In the genomic region with DNA sequence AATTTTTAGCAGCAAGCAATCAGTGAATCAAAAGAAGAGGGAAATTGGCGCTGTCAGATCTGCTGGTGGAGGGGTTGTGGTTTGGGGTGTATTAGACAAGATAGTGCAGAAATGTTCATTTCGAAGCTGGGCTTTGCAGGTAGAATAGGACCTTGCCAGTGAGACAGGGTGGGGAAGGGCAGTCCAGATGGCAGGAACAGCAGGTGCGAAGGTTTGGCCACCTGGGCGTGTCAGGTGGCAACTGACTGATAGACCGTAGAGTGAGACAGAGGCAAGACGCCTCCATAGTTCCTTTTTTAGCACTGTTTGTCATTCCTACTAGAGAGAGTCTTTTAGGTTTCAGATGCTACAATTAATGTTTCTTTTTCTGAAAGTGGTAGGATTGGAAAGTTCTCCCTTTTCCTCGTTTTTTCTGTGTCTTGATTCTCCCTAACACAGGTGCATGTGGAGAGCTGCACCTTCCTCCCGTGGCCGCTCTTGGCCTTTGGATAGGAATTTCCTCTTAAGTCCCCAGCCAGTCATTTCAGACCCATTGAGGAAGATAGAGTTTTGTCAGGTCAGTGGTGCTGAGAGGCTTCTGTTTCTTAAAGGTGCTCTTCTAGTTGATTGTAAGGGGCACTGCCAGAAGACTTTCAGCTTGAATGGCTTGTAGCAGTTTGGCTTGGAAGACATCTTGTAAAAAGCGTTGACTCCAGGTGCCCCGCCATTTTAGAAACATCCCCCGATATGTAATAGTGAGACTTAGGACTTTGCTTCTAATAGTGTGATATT, we compare ENCODE assay signal across 24 cellular contexts.
DNase-seq lines count a peak whose midpoint lies in the region; ATAC-seq and TF ChIP-seq lines count a peak whose summit lies in the region.
"Had no signal": no experiment of that assay in that cellular context is flagged by ENCODE, and none has a peak within 500 bp of the region (broad histone marks: within the 10 kb centered on the region; RNA-seq: fewer than 3 reads in every experiment).

No MANE protein-coding gene starts in this region.

- no peaks in the 10 kb centered on the region for H3K9me3 ChIP-seq in SU-DHL-6 (ENCODE audit: insufficient read depth, low read length)
- H3K9me3 ChIP-seq: HAP-1, suprapubic skin had no signal

- TF ChIP-seq CTCF in GM12865 (IDR thresholded peaks at IDR 0.05; ENCODE audit: insufficient read depth, low read depth, low read length, missing control alignments) (no peak), SU-DHL-6 (IDR thresholded peaks at IDR 0.05; ENCODE audit: insufficient read depth, low read length, poor library complexity, severe bottlenecking) (no peak), GM10266 (IDR thresholded peaks at IDR 0.05; ENCODE audit: control insufficient read depth, insufficient read depth, low read depth, missing control alignments) (no peak), nephron progenitor cell (IDR thresholded peaks at IDR 0.05) (no peak)

- H3K27me3 Mint-ChIP-seq in stimulated activated memory B cell treated with anti-CD40 and anti-IgM and Interleukin-4, amounts not matched to agents 10 μg/mL and 1 μg/mL and 100 μg/mL, for 72 hours = no peaks in the 10 kb centered on the region
- peaks cover 14% of the 10 kb centered on the region for H3K27me3 Mint-ChIP-seq in nephron progenitor cell (ENCODE audit: low read depth, poor library complexity)
- H3K27me3 Mint-ChIP-seq: CD4-positive, alpha-beta T cell; dendritic cell treated with granulocyte-macrophage colony-stimulating factor and Interleukin-4, amounts not matched to agents 40 ng/mL and 50 ng/mL, for 4 days; natural killer cell treated with Interleukin-12 subunit alpha and Interleukin-12 subunit beta and Interleukin-15 and Interleukin-18, amount 100 ng/mL, for 72 hours had no signal

- no peaks in the 10 kb centered on the region for H3K9me2 ChIP-seq in SU-DHL-6 (replicated peaks; ENCODE audit: insufficient read depth, low read length)

- H3K27ac ChIP-seq in SU-DHL-6 (ENCODE audit: low read depth, low read length) = peak overlapping the region; percentile 54
- H3K27ac ChIP-seq: suprapubic skin had no signal

- no peaks in the 10 kb centered on the region for H4K20me1 ChIP-seq in SU-DHL-6 (ENCODE audit: low read depth, low read length)

- peak; percentile 13 for DNase-seq in GM12865 (ENCODE audit: low read depth)
- no peak for DNase-seq in GM10266 (ENCODE audit: extremely low spot score)
- DNase-seq in 8988T = no peak
- no peak for DNase-seq in nephron progenitor cell
- DNase-seq: activated CD4-positive, alpha-beta T cell treated with anti-CD3 and anti-CD28 coated beads, Interleukin-2, amount 50 U/mL, for 4 hours; aorta; CD4-positive, alpha-beta T cell; KG1; midbrain; NCI-H146; NCI-H510A treated with DMSO at 0.1 percent for 48 hours; retina; small intestine; stimulated activated CD4-positive, alpha-beta T cell treated with anti-CD3 and anti-CD28 coated beads, Interleukin-2, amount 100 ng/mL, for 24 hours had no signal

- no peaks in the 10 kb centered on the region for H3K36me3 ChIP-seq in SU-DHL-6 (ENCODE audit: low read length)
- H3K36me3 ChIP-seq: HAP-1, suprapubic skin had no signal

- no peaks in the 10 kb centered on the region for H3K79me2 ChIP-seq in SU-DHL-6 (ENCODE audit: insufficient read depth, low read length)

- ATAC-seq in HG02642 (IDR thresholded peaks at IDR 0.05; ENCODE audit: poor library complexity, unreplicated experiment) = peak; percentile 50
- peak; percentile 89 for ATAC-seq in stimulated activated memory B cell treated with anti-CD40 and anti-IgM and Interleukin-4, amounts not matched to agents 10 μg/mL and 1 μg/mL and 100 μg/mL, for 72 hours
- ATAC-seq: activated naive CD4-positive, alpha-beta T cell treated with anti-CD3 and anti-CD28 coated beads, Interleukin-2, amount 50 U/mL, for 72 hours; natural killer cell treated with Interleukin-12 subunit alpha and Interleukin-12 subunit beta and Interleukin-15 and Interleukin-18, amount 100 ng/mL, for 72 hours; WTC11 had no signal

- peak overlapping the region; percentile 14 for H3K4me3 Mint-ChIP-seq in stimulated activated memory B cell treated with anti-CD40 and anti-IgM and Interleukin-4, amounts not matched to agents 10 μg/mL and 1 μg/mL and 100 μg/mL, for 72 hours
- no peak overlapping the region for H3K4me3 Mint-ChIP-seq in nephron progenitor cell
- H3K4me3 Mint-ChIP-seq: CD4-positive, alpha-beta T cell; dendritic cell treated with granulocyte-macrophage colony-stimulating factor and Interleukin-4, amounts not matched to agents 40 ng/mL and 50 ng/mL, for 4 days; natural killer cell treated with Interleukin-12 subunit alpha and Interleukin-12 subunit beta and Interleukin-15 and Interleukin-18, amount 100 ng/mL, for 72 hours; T-helper 1 cell treated with Interleukin-12 subunit alpha and Interleukin-12 subunit beta and Interleukin-4 antibody, amounts not matched to agents 30 μg/mL and 1 μg/mL, for 36 hours; WTC11 had no signal

- peak overlapping the region; percentile 14 for H3K4me2 ChIP-seq in SU-DHL-6 (ENCODE audit: low read depth, low read length, poor library complexity, severe bottlenecking)

- H3K27ac Mint-ChIP-seq in stimulated activated memory B cell treated with anti-CD40 and anti-IgM and Interleukin-4, amounts not matched to agents 10 μg/mL and 1 μg/mL and 100 μg/mL, for 72 hours = peak overlapping the region; percentile 63
- no peak overlapping the region for H3K27ac Mint-ChIP-seq in nephron progenitor cell
- H3K27ac Mint-ChIP-seq: CD4-positive, alpha-beta T cell; dendritic cell treated with granulocyte-macrophage colony-stimulating factor and Interleukin-4, amounts not matched to agents 40 ng/mL and 50 ng/mL, for 4 days; natural killer cell treated with Interleukin-12 subunit alpha and Interleukin-12 subunit beta and Interleukin-15 and Interleukin-18, amount 100 ng/mL, for 72 hours; T-helper 1 cell treated with Interleukin-12 subunit alpha and Interleukin-12 subunit beta and Interleukin-4 antibody, amounts not matched to agents 30 μg/mL and 1 μg/mL, for 36 hours; WTC11 had no signal

- H2AFZ ChIP-seq in SU-DHL-6 (ENCODE audit: low read depth, low read length, severe bottlenecking) = no peak overlapping the region

- H3F3A ChIP-seq in SU-DHL-6 (ENCODE audit: insufficient read depth) = no peaks in the 10 kb centered on the region

- H3K4me3 ChIP-seq in GM12865 (ENCODE audit: low read depth, low read length) (no peak overlapping the region), SU-DHL-6 (ENCODE audit: insufficient read depth, low read length, poor library complexity, severe bottlenecking) (no peak overlapping the region)
- H3K4me3 ChIP-seq: HAP-1, suprapubic skin had no signal

- peaks cover 45% of the 10 kb centered on the region for H3K4me1 Mint-ChIP-seq in stimulated activated memory B cell treated with anti-CD40 and anti-IgM and Interleukin-4, amounts not matched to agents 10 μg/mL and 1 μg/mL and 100 μg/mL, for 72 hours
- peaks cover 8% of the 10 kb centered on the region for H3K4me1 Mint-ChIP-seq in nephron progenitor cell
- H3K4me1 Mint-ChIP-seq: WTC11 had no signal

- no peaks in the 10 kb centered on the region for H3K27me3 ChIP-seq in SU-DHL-6 (ENCODE audit: low read length)
- H3K27me3 ChIP-seq: suprapubic skin had no signal

- H3K9ac ChIP-seq in SU-DHL-6 (ENCODE audit: low read length) = no peak overlapping the region

- H3K9me3 Mint-ChIP-seq in stimulated activated memory B cell treated with anti-CD40 and anti-IgM and Interleukin-4, amounts not matched to agents 10 μg/mL and 1 μg/mL and 100 μg/mL, for 72 hours = peaks cover 5% of the 10 kb centered on the region
- peaks cover 13% of the 10 kb centered on the region for H3K9me3 Mint-ChIP-seq in nephron progenitor cell
- H3K9me3 Mint-ChIP-seq: WTC11 had no signal

- H3K36me3 Mint-ChIP-seq in stimulated activated memory B cell treated with anti-CD40 and anti-IgM and Interleukin-4, amounts not matched to agents 10 μg/mL and 1 μg/mL and 100 μg/mL, for 72 hours = peaks cover 64% of the 10 kb centered on the region
- no peaks in the 10 kb centered on the region for H3K36me3 Mint-ChIP-seq in nephron progenitor cell (ENCODE audit: low read depth)
- H3K36me3 Mint-ChIP-seq: WTC11 had no signal
